8 cellular contexts compared by ENCODE assay signal in the genomic region with DNA sequence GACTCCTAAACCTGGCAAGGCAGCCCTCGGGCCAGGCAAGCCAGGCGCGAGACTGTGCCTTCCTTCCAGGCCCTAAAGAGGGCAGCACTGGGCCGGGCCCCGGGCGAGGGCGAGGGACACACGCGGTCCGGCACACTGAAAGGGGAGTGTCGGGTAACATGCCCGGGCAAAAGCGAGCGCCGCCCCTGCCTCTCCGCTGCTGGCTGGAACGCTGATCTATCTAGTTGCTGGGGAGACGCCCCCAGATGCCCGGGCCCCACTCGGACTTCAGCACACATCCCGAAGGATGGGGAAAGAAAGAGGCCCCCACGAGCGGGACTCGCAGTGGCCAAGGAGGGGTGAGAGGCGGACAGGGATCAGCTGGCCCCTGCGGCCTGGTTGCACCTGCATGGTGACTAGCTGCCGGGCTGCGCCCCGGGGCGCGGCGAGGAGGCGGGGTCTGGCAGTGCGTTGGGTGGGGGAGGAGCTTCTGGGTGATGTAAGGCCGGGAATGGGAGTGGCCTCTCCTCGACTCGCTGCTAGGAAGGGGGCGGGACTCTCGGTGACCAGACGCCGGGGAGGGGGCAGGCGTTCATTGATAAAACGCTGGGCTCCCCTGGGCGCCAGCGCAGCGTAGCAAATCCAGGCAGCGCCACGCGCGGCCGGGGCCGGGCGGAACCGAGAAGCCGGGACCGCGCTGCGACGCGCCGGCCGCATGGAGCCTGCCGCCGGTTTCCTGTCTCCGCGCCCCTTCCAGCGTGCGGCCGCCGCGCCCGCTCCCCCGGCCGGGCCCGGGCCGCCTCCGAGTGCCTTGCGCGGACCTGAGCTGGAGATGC. TPM values are rescaled to one million over a fixed set of nuclear protein-coding genes. Genes with fewer than 3 reads are reported as not detected.
DNase-seq lines count a peak whose midpoint lies in the region; ATAC-seq, FAIRE-seq and TF ChIP-seq lines count a peak whose summit lies in the region.

A gene (plus strand): TSS at position 608 of the 815 bp plus-strand sequence. CDS start 87 bp downstream, at position 695.

- DNase-seq in NCI-H1417 (lab: John Stamatoyannopoulos, UW), result peak; percentile 96 to 99 (median 98)
- peak; percentile 91 to 93 for DNase-seq in SW 1271 (lab: John Stamatoyannopoulos, UW)
- DNase-seq in activated naive CD8-positive, alpha-beta T cell treated with anti-CD3 and anti-CD28 coated beads, Interleukin-2, amount 50 U/mL, for 16 hours (ENCODE audit: low read depth, low spot score), result peak; percentile 97
- DNase-seq in Right ventricle myocardium inferior (ENCODE audit: missing footprints), result peak; percentile 99
- peak; percentile 96 to 99 (median 99) for DNase-seq in pancreas
- peak; percentile 97 to 98 for DNase-seq in tibial nerve (ENCODE audit: low spot score in 2 of 2)

- H3K4me1 ChIP-seq in pancreas (peaks cover 0 to 15% (median 3%) of the 10 kb centered on the region in 3 donors), tibial nerve (peaks cover 0 to 48% (median 24%) of the 10 kb centered on the region in 4 donors)

- H3K36me3 ChIP-seq in pancreas (peaks cover 0 to 19% (median 10%) of the 10 kb centered on the region in 3 donors), tibial nerve (peaks cover 0 to 28% (median 6%) of the 10 kb centered on the region in 3 donors)

- TF ChIP-seq CTCF in GM12874 (IDR thresholded peaks at IDR 0.05; ENCODE audit: insufficient read depth, low read depth, low read length) (peak; percentile 95), pancreas (IDR thresholded peaks at IDR 0.05) (peak; percentile 76 to 93 (median 84)), tibial nerve (IDR thresholded peaks at IDR 0.05) (peak; percentile 94 to 96 (median 96))

- intact Hi-C loops in Right ventricle myocardium inferior (cut with DNase I), result loop anchor here (2.0 to 10.0 kb wide), 2 partner anchors 19 to 785 kb away; a partner anchor contains a TSS
- intact Hi-C loops in pancreas (cut with DNase I), result loop anchor here in 1 of 3 donors (10.0 kb wide), 1 partner anchor 505 kb away; no protein-coding TSS in a partner anchor

- H3K27ac ChIP-seq in pancreas, result peak within 1 kb of the TSS; percentile 87 to 95 (median 92)
- H3K27ac ChIP-seq in tibial nerve, result peak within 1 kb of the TSS; percentile 83 to 100 (median 98)

- 0% methylated on average over 42 to 79 of the region's 79 CpGs for WGBS in pancreas, 2 donors
- 0% methylated on average over 43 to 75 of the region's 79 CpGs for WGBS in tibial nerve, 2 donors

- H3K27me3 ChIP-seq in pancreas (no peaks in the 10 kb centered on the region), tibial nerve (no peaks in the 10 kb centered on the region)

- peak; percentile 91 to 95 for TF ChIP-seq EP300 in tibial nerve (IDR thresholded peaks at IDR 0.05)

- H3K4me3 ChIP-seq in pancreas (peak within 1 kb of the TSS; percentile 67 to 93 (median 80)), tibial nerve (peak within 1 kb of the TSS; percentile 68 to 97 (median 80))

- peak; percentile 89 to 98 for TF ChIP-seq POLR2A in tibial nerve (IDR thresholded peaks at IDR 0.05)

- H3K9me3 ChIP-seq in pancreas, result no peaks in the 10 kb centered on the region
- H3K9me3 ChIP-seq in tibial nerve, result no peaks in the 10 kb centered on the region

- peak; percentile 53 for FAIRE-seq in pancreas (lab: Jason Lieb, UNC)

- ATAC-seq in HG02763 (IDR thresholded peaks at IDR 0.05; ENCODE audit: unreplicated experiment) (peak; percentile 87), Right ventricle myocardium inferior (peak; percentile 96), pancreas (peak; percentile 91 to 96 (median 94))

RNA-seq across cellular contexts. Expression of the gene that starts here (rescaled TPM):
- 6.4 TPM for total RNA-seq in Right ventricle myocardium inferior
- total RNA-seq in pancreas, result 10 to 100 TPM in 3 of 6 donors, 1 to 10 TPM in 3; 6.1 to 15.9 (median 9.7) TPM
- polyA plus RNA-seq in pancreas, result 10 to 100 TPM; 21.6 to 35.3 TPM
- total RNA-seq in tibial nerve, result 10 to 100 TPM; 10.6 to 29.3 (median 26.3) TPM

Comparison
In these comparisons a context has a peak if more than half of its experiments do, and no peak if none do; other contexts are left out.
1. Peak in every context shown above with its lines: DNase-seq, ATAC-seq, H3K4me3 ChIP-seq and H3K27ac ChIP-seq.